In genomic region chr3:3772338-3772737, GRCh38 we compare ENCODE assay signal across 24 cellular contexts. TPM values are rescaled to one million over a fixed set of nuclear protein-coding genes. Genes with fewer than 3 reads are reported as not detected.
A peak's percentile ranks its signal among the peaks of the same experiment; 100 is the strongest.
DNase-seq lines count a peak whose midpoint lies in the region; ATAC-seq, FAIRE-seq and TF ChIP-seq lines count a peak whose summit lies in the region.
"Had no signal": no experiment of that assay in that cellular context is flagged by ENCODE, and none has a peak within 500 bp of the region (broad histone marks: within the 10 kb centered on the region; RNA-seq: fewer than 3 reads in every experiment).

No MANE protein-coding gene starts in this region.

- H3K9me3 ChIP-seq in SJCRH30 (replicated peaks) (no peaks in the 10 kb centered on the region), GM12878 (replicated peaks; ENCODE audit: control insufficient read depth, insufficient read depth, low read length) (no peaks in the 10 kb centered on the region; the same call in 2 of the 3 replicates)
- H3K9me3 ChIP-seq: BE2C, Caco-2 had no signal

- no peak overlapping the region for H3K4me2 ChIP-seq in GM12878 (ENCODE audit: control insufficient read depth, insufficient read depth)
- H3K4me2 ChIP-seq: BLaER1 had no signal

- RAD21 ChIA-PET in GM12878 (lab: Charles Lee; ENCODE audit: unreplicated experiment) = no interaction called here

- in situ Hi-C loops in GM12878 (cut with MboI) = no loop called here

- H3K36me3 ChIP-seq in SJCRH30 (no peaks in the 10 kb centered on the region), GM12878 (ENCODE audit: control insufficient read depth in 2 of 2, insufficient read depth in 2 of 2, low read length in 1 of 2) (no peaks in the 10 kb centered on the region)
- H3K36me3 ChIP-seq: BE2C, BLaER1 had no signal

- no TSS peak for BruUV-seq in GM12878 (replicated peaks; lab: Mats Ljungman, UMichigan)

- TF ChIP-seq RAD21 in GM12878 (IDR thresholded peaks at IDR 0.05; ENCODE audit: insufficient read depth, low read depth, low read length) = no peak

- POLR2A ChIA-PET in GM12878 (lab: Charles Lee) = interaction anchor here (0.6 kb wide), 1 partner anchor 340 kb away, joined by 3 read pairs; no protein-coding TSS in a partner anchor

- TF ChIP-seq EP300 in GM12878 (IDR thresholded peaks at IDR 0.05; ENCODE audit: borderline replicate concordance in 1 of 2, control insufficient read depth in 1 of 2, low read depth in 2 of 2, low read length in 2 of 2) = no peak

- no peaks in the 10 kb centered on the region for H4K20me1 ChIP-seq in GM12878 (ENCODE audit: control insufficient read depth, insufficient read depth)
- H4K20me1 ChIP-seq: BLaER1 had no signal

- no peaks in the 10 kb centered on the region for H3K27me3 ChIP-seq in SJCRH30
- no peaks in the 10 kb centered on the region for H3K27me3 ChIP-seq in GM12878 (replicated peaks in 1 of 2; ENCODE audit: control insufficient read depth in 2 of 2, insufficient read depth in 2 of 2, low read length in 1 of 2)
- H3K27me3 ChIP-seq: BE2C, BLaER1 had no signal

- no peak for TF ChIP-seq POLR2A in GM12878 (IDR thresholded peaks at IDR 0.05; ENCODE audit: low read depth, low read length)

- no peak for TF ChIP-seq CTCF in GM12878 (IDR thresholded peaks at IDR 0.05 in 2 of 3, conservative IDR thresholded peaks at IDR 0.05 in 1 of 3; ENCODE audit: control insufficient read depth in 2 of 3, extremely low read depth in 1 of 3, insufficient read depth in 1 of 3, low read depth in 3 of 3, low read length in 3 of 3)

- H2AFZ ChIP-seq in GM12878 (ENCODE audit: control insufficient read depth, low read depth, low read length) = no peak overlapping the region

- intact Hi-C loops in GM12878 (cut with micrococcal nuclease; ENCODE audit: unreplicated experiment) = no loop called here

- H3K27ac ChIP-seq in SJCRH30 (peak overlapping the region; percentile 53), GM12878 (ENCODE audit: control insufficient read depth, insufficient read depth) (no peak overlapping the region)
- H3K27ac ChIP-seq: BLaER1 had no signal

- peaks cover 11% of the 10 kb centered on the region for H3K4me1 ChIP-seq in SJCRH30
- no peaks in the 10 kb centered on the region for H3K4me1 ChIP-seq in GM12878 (ENCODE audit: control insufficient read depth, insufficient read depth, low read length)
- H3K4me1 ChIP-seq: BE2C, BLaER1, Caco-2 had no signal

- CTCF ChIA-PET in GM12878 (lab: Yijun Ruan, JAX) = no interaction called here

- no peak overlapping the region for H3K9ac ChIP-seq in GM12878 (ENCODE audit: control insufficient read depth, insufficient read depth, low read length)
- H3K9ac ChIP-seq: BLaER1 had no signal

- DNase-seq in SJCRH30 = no peak
- DNase-seq in GM12878 (ENCODE audit: low read depth, low spot score) = no peak
- peak; percentile 21 for DNase-seq in retina
- DNase-seq in CD1c-positive myeloid dendritic cell (ENCODE audit: extremely low spot score) = no peak
- DNase-seq: 8988T; ACHN; Caco-2; Calu3; CD4-positive, alpha-beta T cell; CD8-positive, alpha-beta T cell; DMS79 treated with DMSO at 0.1 percent for 48 hours; GF-D8 had no signal

- SMC1A ChIA-PET in GM12878 (lab: Charles Lee; ENCODE audit: uncharacterized antibody, unreplicated experiment) = interaction anchor here (1.7 kb wide), 1 partner anchor 9 kb away, joined by 4 read pairs; no protein-coding TSS in a partner anchor

- H3K79me2 ChIP-seq in GM12878 (ENCODE audit: control insufficient read depth, insufficient read depth, low read length) = no peaks in the 10 kb centered on the region

- no peak for ATAC-seq in GM12878
- no peak for ATAC-seq in GM18517 (IDR thresholded peaks at IDR 0.05; ENCODE audit: unreplicated experiment)
- ATAC-seq: CD8-positive, alpha-beta T cell had no signal

- H3K4me3 ChIP-seq in SJCRH30 = no peak overlapping the region
- H3K4me3 ChIP-seq in GM12878 = no peak overlapping the region
- H3K4me3 ChIP-seq: BLaER1 had no signal

- no peak for FAIRE-seq in GM12878 (lab: Jason Lieb, UNC)
- FAIRE-seq: A204.1, D721Med, G401.6, GM12892, GM18507, GM19239 had no signal

- 23% methylated on average over 1 of the region's 1 CpG for WGBS in GM12878 (ENCODE audit: insufficient coverage, insufficient replicate concordance, low lambda C conversion rate, missing lambda C conversion rate)

TF ChIP-seq in GM12878, 131 proteins besides CTCF, POLR2A, EP300 and RAD21:
- no peak for TF ChIP-seq MTA2 (IDR thresholded peaks at IDR 0.05; ENCODE audit: low read depth)
- TF ChIP-seq RAD51 (IDR thresholded peaks at IDR 0.05) = peak; percentile 69; the same call in 1 of the 2 replicates

RNA-seq across cellular contexts. Expression of gene LRRN1, which starts 26.9 kb away (rescaled TPM):
- total RNA-seq in SJCRH30 (2014; rRNA removed; shearing (Covaris generic)) = 15.7 and 20.2 TPM in 2 replicates
- not detected in 2 replicates for total RNA-seq in GM12878 (2013; cell fraction: nucleolus; rRNA removed)
- total RNA-seq in GM12878 (2014; rRNA removed) (not detected in 2 replicates), GM12878 (2014; rRNA removed; fragmentation: Illumina TruSeq; extraction: Trizol) (not detected in 2 replicates), GM12878 (2021) (not detected in 2 replicates)
- polyA plus RNA-seq in GM12878 (2011; ENCODE audit: low read depth) = not detected
- polyA plus RNA-seq in GM12878 (2011; rRNA removed) (not detected in 2 replicates), GM12878 (2014; fragmentation: Illumina TruSeq; extraction: Trizol) (0.01 TPM in 1 of 2 replicates, not detected in the other), GM12878 (2014; fragmentation: Nextera tagmentation; extraction: Ambion mirVana) (not detected), GM12878 (2014; rRNA removed) (not detected in 2 replicates), GM12878 (2016; fragmentation: Nextera tagmentation; extraction: Ambion mirVana) (under 1 TPM in 1 of 2 experiments, not detected in 1; 0.04 TPM)
- 0.03 TPM in 1 of 2 replicates, not detected in the other for polyA plus RNA-seq in GM12878 (2011; cell fraction: cytosol; rRNA removed)
- not detected in 2 replicates for polyA plus RNA-seq in GM12878 (2011; cell fraction: nucleus; rRNA removed)
- 0.03 and 0.04 TPM in 2 replicates for polyA plus RNA-seq in GM12878 (2012)
- polyA minus RNA-seq in GM12878 (2011; rRNA and poly(A)+ RNA removed) = not detected in 2 replicates
- polyA minus RNA-seq in GM12878 (2011; cell fraction: cytosol; rRNA and poly(A)+ RNA removed) = not detected in 2 replicates
- not detected in 2 replicates for polyA minus RNA-seq in GM12878 (2011; cell fraction: nucleus; rRNA and poly(A)+ RNA removed)
- total RNA-seq: A673 had no signal
- polyA plus RNA-seq: AG04450, CD14-positive monocyte had no signal

Comparison
In these comparisons a context has a peak if more than half of its experiments do, and no peak if none do; other contexts are left out.
1. RNA of gene LRRN1, which starts 26.9 kb away (total RNA-seq): 15.7 to 20.2 TPM in SJCRH30; not detected in GM12878; every median in the first group is over 10 times any median in the second.